ENCODE assay signal across 21 cellular contexts in the genomic region with DNA sequence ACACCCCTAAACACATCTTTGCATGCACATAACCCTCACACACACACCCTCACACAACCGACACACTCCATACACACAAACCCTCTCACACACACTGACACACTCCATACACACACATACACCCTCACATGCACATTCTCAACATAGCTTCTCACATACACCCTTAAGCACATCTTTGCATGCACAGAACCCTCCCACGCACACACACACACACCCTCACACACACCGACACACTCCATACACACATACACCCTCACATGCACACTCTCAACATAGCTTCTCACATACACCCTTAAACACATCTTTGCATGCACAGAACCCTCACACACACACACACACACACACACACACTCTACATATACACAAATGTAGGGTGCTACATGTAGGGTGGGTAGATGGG.
"Had no signal": no experiment of that assay in that cellular context is flagged by ENCODE, and none has a peak within 500 bp of the region (broad histone marks: within the 10 kb centered on the region; RNA-seq: fewer than 3 reads in every experiment).

No MANE protein-coding gene starts in this region.

- DNase-seq: dermis blood vessel endothelial cell; dorsolateral prefrontal cortex; effector CD4-positive, alpha-beta T cell; effector memory CD4-positive, alpha-beta T cell; foreskin keratinocyte; heart right ventricle; hippocampal formation; left cardiac atrium; left lung; left ventricle myocardium superior; lower lobe of right lung; mesenchymal stem cell; mucosa of descending colon had no signal

- H3K9me3 ChIP-seq: esophagus muscularis mucosa, gastroesophageal sphincter, heart right ventricle, left lung, lower lobe of right lung, mucosa of descending colon had no signal

- H3K4me3 ChIP-seq: coronary artery, dorsolateral prefrontal cortex, esophagus muscularis mucosa, gastroesophageal sphincter, heart right ventricle, left lung, lower lobe of right lung, mucosa of descending colon had no signal

- ATAC-seq: foreskin keratinocyte, gastroesophageal sphincter, heart right ventricle, left cardiac atrium, left lung, left ventricle myocardium superior, lower lobe of right lung, mucosa of descending colon had no signal

- H3K27me3 ChIP-seq: dorsolateral prefrontal cortex, foreskin keratinocyte, heart right ventricle, left lung had no signal

- FAIRE-seq: colon, endothelial cell of umbilical vein, frontal cortex, islet of Langerhans, keratinocyte had no signal

- H3K4me1 ChIP-seq: esophagus muscularis mucosa, foreskin keratinocyte, gastroesophageal sphincter, heart right ventricle, left lung, lower lobe of right lung had no signal

- H3K27ac ChIP-seq: coronary artery, dorsolateral prefrontal cortex, esophagus muscularis mucosa, foreskin keratinocyte, gastroesophageal sphincter, heart right ventricle, left lung, lower lobe of right lung had no signal

- H3K36me3 ChIP-seq: esophagus muscularis mucosa, gastroesophageal sphincter, heart right ventricle, left lung, lower lobe of right lung had no signal
